12 cellular contexts compared by ENCODE assay signal in the genomic region with DNA sequence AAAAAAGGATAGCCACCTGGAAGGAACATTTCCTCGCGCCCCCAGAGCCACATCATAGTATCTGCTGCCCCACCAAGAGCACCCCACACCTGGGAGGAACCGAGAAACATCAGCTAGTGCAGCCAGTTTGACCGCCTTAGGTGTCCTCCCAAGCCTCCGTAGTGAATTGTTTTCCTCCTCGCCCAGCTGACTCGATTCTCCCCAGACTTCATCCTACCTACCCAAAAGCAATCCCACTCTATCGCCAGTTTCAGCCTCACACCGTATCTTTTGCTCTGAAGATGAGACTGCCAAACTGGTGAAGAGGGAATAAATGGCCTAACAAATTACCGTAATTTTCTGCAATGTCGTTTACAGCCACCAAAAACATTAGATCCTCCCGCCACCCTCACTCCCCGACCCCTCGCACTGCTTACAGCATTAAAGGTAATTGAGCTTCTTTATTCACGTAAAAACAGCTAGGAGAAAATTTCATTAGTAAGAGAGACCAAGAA. TPM values are rescaled to one million over a fixed set of nuclear protein-coding genes. Genes with fewer than 3 reads are reported as not detected.
DNase-seq lines count a peak whose midpoint lies in the region; ATAC-seq and TF ChIP-seq lines count a peak whose summit lies in the region.
"Had no signal": no experiment of that assay in that cellular context is flagged by ENCODE, and none has a peak within 500 bp of the region (broad histone marks: within the 10 kb centered on the region; RNA-seq: fewer than 3 reads in every experiment).

No MANE protein-coding gene starts in this region.

- no peak for TF ChIP-seq POLR2A in gastroesophageal sphincter (IDR thresholded peaks at IDR 0.05)

- H3K9me3 ChIP-seq in SK-N-MC (ENCODE audit: low read depth, low read length) (no peaks in the 10 kb centered on the region), gastroesophageal sphincter (no peaks in the 10 kb centered on the region)
- H3K9me3 ChIP-seq: HAP-1, left lung, neutrophil had no signal

- peak overlapping the region; percentile 92 for H3K4me3 Mint-ChIP-seq in activated T-cell treated with anti-CD3 and anti-CD28 coated beads, Interleukin-2, amount 50 U/mL, for 24 hours
- no peak overlapping the region for H3K4me3 Mint-ChIP-seq in dendritic cell treated with granulocyte-macrophage colony-stimulating factor and Interleukin-4, amounts not matched to agents 40 ng/mL and 50 ng/mL, for 4 days
- H3K4me3 Mint-ChIP-seq in progenitor cell of endocrine pancreas (ENCODE audit: low read depth) = no peak overlapping the region

- no peaks in the 10 kb centered on the region for H3K27me3 ChIP-seq in gastroesophageal sphincter
- H3K27me3 ChIP-seq: left lung had no signal

- DNase-seq in activated T-cell treated with anti-CD3 and anti-CD28 coated beads, Interleukin-2, amount 50 U/mL, for 24 hours = no peak
- no peak for DNase-seq in activated T-cell treated with anti-CD3 and anti-CD28 coated beads, Interleukin-2, amount 50 U/mL, for 1 hour
- no peak for DNase-seq in SK-N-MC (ENCODE audit: low read depth, low spot score)
- no peak for DNase-seq in progenitor cell of endocrine pancreas (ENCODE audit: low spot score, unreplicated experiment)
- no peak for DNase-seq in DMS 273 treated with DMSO at 0.1 percent for 48 hours (lab: John Stamatoyannopoulos, UW)
- DNase-seq in SW 1271 (lab: John Stamatoyannopoulos, UW) = no peak
- DNase-seq: KG1 had no signal

- peaks cover 41% of the 10 kb centered on the region for H3K4me1 Mint-ChIP-seq in activated T-cell treated with anti-CD3 and anti-CD28 coated beads, Interleukin-2, amount 50 U/mL, for 24 hours (ENCODE audit: low read depth)
- peaks cover 22% of the 10 kb centered on the region for H3K4me1 Mint-ChIP-seq in dendritic cell treated with granulocyte-macrophage colony-stimulating factor and Interleukin-4, amounts not matched to agents 40 ng/mL and 50 ng/mL, for 4 days (ENCODE audit: low read depth)
- H3K4me1 Mint-ChIP-seq in progenitor cell of endocrine pancreas (ENCODE audit: low read depth) = peaks cover 42% of the 10 kb centered on the region

- no peaks in the 10 kb centered on the region for H3K27me3 Mint-ChIP-seq in activated T-cell treated with anti-CD3 and anti-CD28 coated beads, Interleukin-2, amount 50 U/mL, for 24 hours
- H3K27me3 Mint-ChIP-seq in dendritic cell treated with granulocyte-macrophage colony-stimulating factor and Interleukin-4, amounts not matched to agents 40 ng/mL and 50 ng/mL, for 4 days = peaks cover 2% of the 10 kb centered on the region
- H3K27me3 Mint-ChIP-seq in progenitor cell of endocrine pancreas = no peaks in the 10 kb centered on the region

- H3K36me3 ChIP-seq in SK-N-MC (ENCODE audit: insufficient read depth, low read length) = no peaks in the 10 kb centered on the region
- H3K36me3 ChIP-seq in gastroesophageal sphincter = no peaks in the 10 kb centered on the region
- H3K36me3 ChIP-seq: HAP-1, left lung, neutrophil had no signal

- WGBS in gastroesophageal sphincter (ENCODE audit: low coverage in 1 of 2), 2 donors = 86 to 89% methylated on average over 11 to 13 of the region's 15 CpGs

- TF ChIP-seq EP300 in gastroesophageal sphincter (IDR thresholded peaks at IDR 0.05) = no peak

- H3K4me3 ChIP-seq in SK-N-MC = peak overlapping the region; percentile 69
- H3K4me3 ChIP-seq in gastroesophageal sphincter = no peak overlapping the region

- no peak overlapping the region for H3K9ac ChIP-seq in SK-N-MC (ENCODE audit: insufficient read length)

- no peak overlapping the region for H3K27ac ChIP-seq in SK-N-MC
- H3K27ac ChIP-seq in gastroesophageal sphincter = no peak overlapping the region
- H3K27ac ChIP-seq: neutrophil had no signal

- no peak for ATAC-seq in gastroesophageal sphincter

- no peaks in the 10 kb centered on the region for H3K9me3 Mint-ChIP-seq in activated T-cell treated with anti-CD3 and anti-CD28 coated beads, Interleukin-2, amount 50 U/mL, for 24 hours
- no peaks in the 10 kb centered on the region for H3K9me3 Mint-ChIP-seq in dendritic cell treated with granulocyte-macrophage colony-stimulating factor and Interleukin-4, amounts not matched to agents 40 ng/mL and 50 ng/mL, for 4 days
- H3K9me3 Mint-ChIP-seq in progenitor cell of endocrine pancreas (ENCODE audit: low read depth) = no peaks in the 10 kb centered on the region

- H3K36me3 Mint-ChIP-seq in activated T-cell treated with anti-CD3 and anti-CD28 coated beads, Interleukin-2, amount 50 U/mL, for 24 hours (ENCODE audit: low read depth) = peaks cover 29% of the 10 kb centered on the region
- peaks cover 28% of the 10 kb centered on the region for H3K36me3 Mint-ChIP-seq in dendritic cell treated with granulocyte-macrophage colony-stimulating factor and Interleukin-4, amounts not matched to agents 40 ng/mL and 50 ng/mL, for 4 days (ENCODE audit: low read depth)
- no peaks in the 10 kb centered on the region for H3K36me3 Mint-ChIP-seq in progenitor cell of endocrine pancreas (ENCODE audit: insufficient read depth)

- peak overlapping the region; percentile 98 for H3K27ac Mint-ChIP-seq in activated T-cell treated with anti-CD3 and anti-CD28 coated beads, Interleukin-2, amount 50 U/mL, for 24 hours
- peak overlapping the region; percentile 22 for H3K27ac Mint-ChIP-seq in dendritic cell treated with granulocyte-macrophage colony-stimulating factor and Interleukin-4, amounts not matched to agents 40 ng/mL and 50 ng/mL, for 4 days
- H3K27ac Mint-ChIP-seq in progenitor cell of endocrine pancreas = peak overlapping the region; percentile 72

- H3K4me1 ChIP-seq in gastroesophageal sphincter = peaks cover 0 to 39% (median 5%) of the 10 kb centered on the region in 3 donors

- intact Hi-C loops in dendritic cell treated with granulocyte-macrophage colony-stimulating factor and Interleukin-4, amounts not matched to agents 40 ng/mL and 50 ng/mL, for 4 days (cut with micrococcal nuclease) = loop anchor here (5.0 kb wide), 4 partner anchors 35 to 265 kb away; partner anchors contain the start of gene ATF1

- no peak for TF ChIP-seq CTCF in progenitor cell of endocrine pancreas (IDR thresholded peaks at IDR 0.05; ENCODE audit: unreplicated experiment)
- TF ChIP-seq CTCF in gastroesophageal sphincter (IDR thresholded peaks at IDR 0.05) = no peak

RNA-seq across cellular contexts. Expression of gene SLC11A2, which starts 1.2 kb away (rescaled TPM):
- total RNA-seq in progenitor cell of endocrine pancreas = 73.8 and 76.8 TPM in 2 replicates
- total RNA-seq in gastroesophageal sphincter = 10 to 100 TPM; 24.9 to 47.1 (median 32.4) TPM

RNA-seq across cellular contexts. Expression of gene LETMD1, which starts 20.7 kb away (rescaled TPM):
- total RNA-seq in progenitor cell of endocrine pancreas = 58.0 and 66.4 TPM in 2 replicates
- total RNA-seq in gastroesophageal sphincter = 10 to 100 TPM; 30.2 to 49.7 (median 42.6) TPM

RNA-seq across cellular contexts. Expression of gene CSRNP2, which starts 56.0 kb away (rescaled TPM):
- total RNA-seq in progenitor cell of endocrine pancreas (66.4 and 67.0 TPM in 2 replicates), gastroesophageal sphincter (10 to 100 TPM; 19.1 to 35.0 (median 28.3) TPM)

Comparison
In these comparisons a context has a peak if more than half of its experiments do, and no peak if none do; other contexts are left out.
1. H3K27ac Mint-ChIP-seq: peak in every context shown above with its lines; median percentile 98 in activated T-cell treated with anti-CD3 and anti-CD28 coated beads, Interleukin-2, amount 50 U/mL, for 24 hours; 72 in progenitor cell of endocrine pancreas; 22 in dendritic cell treated with granulocyte-macrophage colony-stimulating factor and Interleukin-4, amounts not matched to agents 40 ng/mL and 50 ng/mL, for 4 days.